Comparison of ENCODE assay signal across 22 cellular contexts in the genomic region with DNA sequence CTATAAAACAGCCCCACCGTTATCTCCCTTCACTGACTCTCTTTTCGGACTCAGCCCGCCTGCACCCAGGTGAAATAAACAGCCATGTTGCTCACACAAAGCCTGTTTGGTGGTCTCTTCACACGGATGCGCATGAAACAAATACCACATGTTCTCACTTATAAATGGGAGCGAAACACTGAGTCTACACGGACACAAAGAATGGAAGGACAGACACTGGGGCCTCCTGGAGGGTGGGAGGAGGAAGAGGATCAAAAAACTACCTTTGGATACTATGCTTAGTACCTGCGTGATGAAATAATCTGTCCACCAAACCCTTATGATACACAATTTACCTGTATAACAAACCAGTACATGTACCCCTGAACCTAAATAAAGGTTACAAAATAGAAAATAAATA.
"Had no signal": no experiment of that assay in that cellular context is flagged by ENCODE, and none has a peak within 500 bp of the region (broad histone marks: within the 10 kb centered on the region; RNA-seq: fewer than 3 reads in every experiment).

No MANE protein-coding gene starts in this region.

- DNase-seq: effector CD4-positive, alpha-beta T cell; heart left ventricle; left colon; left ventricle myocardium superior; mesenchymal stem cell; naive B cell; occipital lobe; stimulated activated CD4-positive, alpha-beta T cell treated with anti-CD3 and anti-CD28 coated beads, Interleukin-2, amount 100 ng/mL, for 24 hours; stimulated activated CD4-positive, alpha-beta T cell treated with anti-CD3 and anti-CD28 coated beads, Interleukin-4, amount 100 ng/mL, for 4 hours; stimulated activated naive B cell treated with anti-CD40 and anti-IgM and Interleukin-4, amounts not matched to agents 10 μg/mL and 1 μg/mL and 100 μg/mL, for 72 hours; stimulated activated naive CD8-positive, alpha-beta T cell treated with anti-CD3 and anti-CD28 coated beads, Interleukin-15, amount 100 ng/mL, for 72 hours; testis; upper lobe of right lung had no signal

- H3K9ac ChIP-seq: parathyroid adenoma had no signal

- H3K4me1 Mint-ChIP-seq: nephron had no signal

- H3K4me1 ChIP-seq: parathyroid adenoma, prostate gland, testis, tibial nerve, vagina had no signal

- H3K36me3 ChIP-seq: heart left ventricle, prostate gland, tibial nerve, upper lobe of right lung, vagina had no signal

- H3K27ac Mint-ChIP-seq: nephron; stimulated activated naive B cell treated with anti-CD40 and anti-IgM and Interleukin-4, amounts not matched to agents 10 μg/mL and 1 μg/mL and 100 μg/mL, for 72 hours had no signal

- H3K36me3 Mint-ChIP-seq: stimulated activated naive B cell treated with anti-CD40 and anti-IgM and Interleukin-4, amounts not matched to agents 10 μg/mL and 1 μg/mL and 100 μg/mL, for 72 hours had no signal

- H3K4me3 ChIP-seq: coronary artery, heart left ventricle, lung, prostate gland, skin epidermis, testis, tibial nerve, upper lobe of right lung, vagina had no signal

- ATAC-seq: heart left ventricle; left colon; left ventricle myocardium superior; sciatic nerve; stimulated activated naive B cell treated with anti-CD40 and anti-IgM and Interleukin-4, amounts not matched to agents 10 μg/mL and 1 μg/mL and 100 μg/mL, for 72 hours; stimulated activated naive CD8-positive, alpha-beta T cell treated with anti-CD3 and anti-CD28 coated beads, Interleukin-15, amount 100 ng/mL, for 72 hours; upper lobe of right lung had no signal

- H3K27me3 ChIP-seq: heart left ventricle, testis, tibial nerve, upper lobe of right lung, vagina had no signal

- H3K9me3 ChIP-seq: heart left ventricle, prostate gland, testis, tibial nerve, upper lobe of right lung, vagina had no signal

- H3K27ac ChIP-seq: coronary artery, heart left ventricle, parathyroid adenoma, prostate gland, skin epidermis, testis, tibial nerve, upper lobe of right lung, vagina had no signal

- H3K4me3 Mint-ChIP-seq: nephron; stimulated activated naive B cell treated with anti-CD40 and anti-IgM and Interleukin-4, amounts not matched to agents 10 μg/mL and 1 μg/mL and 100 μg/mL, for 72 hours had no signal
